ENCODE assay signal across 8 cellular contexts in the genomic region with DNA sequence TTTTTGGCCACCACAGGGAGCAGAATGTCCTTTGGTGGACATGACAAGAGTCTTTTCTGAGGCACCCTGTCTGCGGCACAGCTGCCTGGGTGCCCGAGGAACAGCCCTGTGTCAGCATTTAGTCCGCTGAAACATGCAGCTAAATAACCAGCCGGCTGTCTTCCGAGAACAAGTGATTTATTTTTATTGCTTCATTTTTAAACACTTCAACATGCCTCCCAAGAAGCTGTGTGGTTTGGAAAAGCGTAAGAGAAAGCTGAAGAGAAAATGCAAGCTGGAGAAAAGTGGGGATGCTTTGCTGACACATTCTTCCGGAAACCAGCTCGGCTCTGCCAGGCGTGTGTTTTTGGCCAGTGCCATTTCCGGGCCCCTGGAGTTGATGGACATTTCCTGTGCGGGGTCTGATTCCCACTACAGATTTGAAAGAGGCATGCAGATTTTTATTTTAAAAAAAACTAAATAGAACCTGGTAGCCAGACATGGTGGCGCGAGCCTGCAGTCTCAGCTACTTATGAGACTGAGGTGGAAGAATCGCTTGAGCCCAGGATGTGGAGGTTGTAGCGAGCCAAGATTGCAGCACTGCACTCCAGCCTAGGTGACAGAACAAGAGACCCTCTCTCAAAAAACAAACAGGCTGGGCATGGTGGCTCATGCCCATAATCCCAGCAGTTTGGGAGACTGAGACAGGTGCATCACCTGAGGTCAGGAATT.
A peak's percentile ranks its signal among the peaks of the same experiment; 100 is the strongest.
DNase-seq lines count a peak whose midpoint lies in the region; ATAC-seq lines count a peak whose summit lies in the region.

No MANE protein-coding gene starts in this region.

- intact Hi-C loops in activated CD4-positive, alpha-beta memory T cell treated with anti-CD3 and anti-CD28 coated beads for 36 hours (cut with micrococcal nuclease), result loop anchor here (1.0 kb wide), 1 partner anchor 95 kb away; a partner anchor contains a TSS

- no peaks in the 10 kb centered on the region for H3K27me3 Mint-ChIP-seq in activated CD4-positive, alpha-beta memory T cell treated with anti-CD3 and anti-CD28 coated beads for 36 hours

- H3K4me3 ChIP-seq in skeletal muscle cell (ENCODE audit: low read depth, low read length), result peak overlapping the region; percentile 17

- ATAC-seq in HG03432 (IDR thresholded peaks at IDR 0.05; ENCODE audit: unreplicated experiment), result no peak

- no peaks in the 10 kb centered on the region for H3K36me3 Mint-ChIP-seq in activated CD4-positive, alpha-beta memory T cell treated with anti-CD3 and anti-CD28 coated beads for 36 hours

- peak; percentile 22 for DNase-seq in DMS153 (lab: John Stamatoyannopoulos, UW)
- DNase-seq in DMS153 treated with DMSO at 0.1 percent for 48 hours (lab: John Stamatoyannopoulos, UW; ENCODE audit: unreplicated experiment), result no peak
- DNase-seq in activated CD4-positive, alpha-beta memory T cell treated with anti-CD3 and anti-CD28 coated beads for 36 hours, result peak; percentile 66
- DNase-seq in glomerular endothelial cell (ENCODE audit: extremely low read depth, low read depth, low spot score), result peak; percentile 37
- peak; percentile 70 for DNase-seq in skeletal muscle cell (ENCODE audit: low read depth)
- no peak for DNase-seq in activated CD4-positive, CD25-positive, alpha-beta regulatory T cell treated with anti-CD3 and anti-CD28 coated beads, Interleukin-2, amount 50 U/mL, for 72 hours
- no peak for DNase-seq in NCI-H2227 (lab: John Stamatoyannopoulos, UW; ENCODE audit: unreplicated experiment)

- H3K4me1 Mint-ChIP-seq in activated CD4-positive, alpha-beta memory T cell treated with anti-CD3 and anti-CD28 coated beads for 36 hours (ENCODE audit: low read depth), result peaks cover 19% of the 10 kb centered on the region

- POLR2A ChIA-PET in activated CD4-positive, alpha-beta memory T cell treated with anti-CD3 and anti-CD28 coated beads for 36 hours (lab: Charles Lee), result interaction anchor here (0.7 to 2.5 kb wide), 3 partner anchors 95 to 147 kb away, joined by 3 to 13 read pairs (median 4); a partner anchor contains a TSS

- CTCF ChIA-PET in activated CD4-positive, alpha-beta memory T cell treated with anti-CD3 and anti-CD28 coated beads for 36 hours (lab: Charles Lee), result interaction anchor here (0.7 to 3.0 kb wide), 7 partner anchors 107 to 368 kb away, joined by 3 to 15 read pairs (median 3); a partner anchor contains a TSS

- peak overlapping the region; percentile 59 for H3K4me3 Mint-ChIP-seq in activated CD4-positive, alpha-beta memory T cell treated with anti-CD3 and anti-CD28 coated beads for 36 hours

- peaks cover 3% of the 10 kb centered on the region for H3K9me3 Mint-ChIP-seq in activated CD4-positive, alpha-beta memory T cell treated with anti-CD3 and anti-CD28 coated beads for 36 hours

- peak overlapping the region; percentile 66 for H3K27ac Mint-ChIP-seq in activated CD4-positive, alpha-beta memory T cell treated with anti-CD3 and anti-CD28 coated beads for 36 hours

Comparison
In these comparisons a context has a peak if more than half of its experiments do, and no peak if none do; other contexts are left out.
1. DNase-seq: peak in DMS153 (single experiment), activated CD4-positive, alpha-beta memory T cell treated with anti-CD3 and anti-CD28 coated beads for 36 hours (single experiment), glomerular endothelial cell (single experiment) and skeletal muscle cell (single experiment); none in DMS153 treated with DMSO at 0.1 percent for 48 hours (single experiment), activated CD4-positive, CD25-positive, alpha-beta regulatory T cell treated with anti-CD3 and anti-CD28 coated beads, Interleukin-2, amount 50 U/mL, for 72 hours (single experiment) and NCI-H2227 (single experiment).